ENCODE assay signal across 25 cellular contexts in genomic region chr12:103524238-103524875, GRCh38. TPM values are rescaled to one million over a fixed set of nuclear protein-coding genes. Genes with fewer than 3 reads are reported as not detected.
"Had no signal": no experiment of that assay in that cellular context is flagged by ENCODE, and none has a peak within 500 bp of the region (broad histone marks: within the 10 kb centered on the region; RNA-seq: fewer than 3 reads in every experiment).

No MANE protein-coding gene starts in this region.

- H3K9me3 Mint-ChIP-seq: activated CD4-positive, alpha-beta memory T cell treated with anti-CD3 and anti-CD28 coated beads for 36 hours; naive thymus-derived CD8-positive, alpha-beta T cell had no signal

- H3K27me3 Mint-ChIP-seq: activated B cell treated with CpG ODN at 0.5 μM for 24 hours had no signal

- H3K27ac Mint-ChIP-seq: activated B cell treated with CpG ODN at 0.5 μM for 24 hours; activated CD4-positive, alpha-beta memory T cell treated with anti-CD3 and anti-CD28 coated beads for 36 hours; activated naive CD8-positive, alpha-beta T cell treated with anti-CD3 and anti-CD28 coated beads, Interleukin-2, amount 10 ng/mL, durations not matched to agents 7 days and 5 days; naive thymus-derived CD8-positive, alpha-beta T cell had no signal

- H3K27me3 ChIP-seq: left lung, neutrophil, ovary, right atrium auricular region, spleen, upper lobe of left lung had no signal

- H3K36me3 Mint-ChIP-seq: activated CD4-positive, alpha-beta memory T cell treated with anti-CD3 and anti-CD28 coated beads for 36 hours; activated naive CD8-positive, alpha-beta T cell treated with anti-CD3 and anti-CD28 coated beads, Interleukin-2, amount 10 ng/mL, durations not matched to agents 7 days and 5 days; naive thymus-derived CD8-positive, alpha-beta T cell had no signal

- H3K4me1 Mint-ChIP-seq: activated naive CD8-positive, alpha-beta T cell treated with anti-CD3 and anti-CD28 coated beads, Interleukin-2, amount 10 ng/mL, durations not matched to agents 7 days and 5 days; naive thymus-derived CD8-positive, alpha-beta T cell had no signal

- ATAC-seq: left lung; naive thymus-derived CD8-positive, alpha-beta T cell had no signal

- H3K4me1 ChIP-seq: left lung, prostate gland, right atrium auricular region, spleen, upper lobe of left lung had no signal

- H3K36me3 ChIP-seq: left lung, neutrophil, ovary, prostate gland, right atrium auricular region, spleen, thoracic aorta, upper lobe of left lung had no signal

- H3K4me3 ChIP-seq: coronary artery, left lung, lung, ovary, prostate gland, right atrium auricular region, spleen, thoracic aorta, upper lobe of left lung had no signal

- DNase-seq: activated B cell treated with CpG ODN at 0.5 μM for 24 hours; activated CD4-positive, alpha-beta memory T cell treated with anti-CD3 and anti-CD28 coated beads for 36 hours; activated CD4-positive, alpha-beta T cell treated with anti-CD3 and anti-CD28 coated beads for 48 hours; activated naive CD4-positive, alpha-beta T cell treated with Interleukin-2 at 50 U/mL for 16 hours; activated naive CD8-positive, alpha-beta T cell treated with anti-CD3 and anti-CD28 coated beads, Interleukin-2, amount 10 ng/mL, durations not matched to agents 7 days and 5 days; activated T-cell treated with anti-CD3 and anti-CD28 coated beads, Interleukin-2, amount 50 U/mL, for 48 hours; amniotic stem cell; cerebellar nuclear complex; left lung; naive thymus-derived CD8-positive, alpha-beta T cell; ovary; spleen; stimulated activated CD4-positive, alpha-beta T cell treated with anti-CD3 and anti-CD28 coated beads, Interleukin-4, amount 100 ng/mL, for 1 hour; stimulated activated naive CD4-positive, alpha-beta T cell treated with Interleukin-2 at 50 U/mL for 16 hours; T-helper 9 cell; upper lobe of left lung had no signal

- H3K27ac ChIP-seq: coronary artery, left lung, neutrophil, ovary, prostate gland, right atrium auricular region, spleen, thoracic aorta, upper lobe of left lung had no signal

- H3K4me3 Mint-ChIP-seq: activated B cell treated with CpG ODN at 0.5 μM for 24 hours; activated CD4-positive, alpha-beta memory T cell treated with anti-CD3 and anti-CD28 coated beads for 36 hours; activated naive CD8-positive, alpha-beta T cell treated with anti-CD3 and anti-CD28 coated beads, Interleukin-2, amount 10 ng/mL, durations not matched to agents 7 days and 5 days; naive thymus-derived CD8-positive, alpha-beta T cell had no signal

RNA-seq across cellular contexts. Expression of gene C12orf42, which starts 28.6 kb away (rescaled TPM):
- total RNA-seq: activated CD4-positive, alpha-beta memory T cell treated with anti-CD3 and anti-CD28 coated beads for 36 hours; fibroblast of villous mesenchyme; glomerular endothelial cell; kidney epithelial cell; left lung; lung; ovary; right atrium auricular region; thoracic aorta; upper lobe of left lung had no signal
- polyA plus RNA-seq: ovary had no signal
